In genomic region chr1:160884579-160884978, GRCh38 we compare ENCODE assay signal across 14 cellular contexts. TPM values are rescaled to one million over a fixed set of nuclear protein-coding genes. Genes with fewer than 3 reads are reported as not detected.
DNase-seq lines count a peak whose midpoint lies in the region; ATAC-seq and TF ChIP-seq lines count a peak whose summit lies in the region.
"Had no signal": no experiment of that assay in that cellular context is flagged by ENCODE, and none has a peak within 500 bp of the region (broad histone marks: within the 10 kb centered on the region; RNA-seq: fewer than 3 reads in every experiment).

No MANE protein-coding gene starts in this region.

- no TSS peak for BruUV-seq in Caco-2 (replicated peaks; lab: Mats Ljungman, UMichigan)

- H3K4me1 ChIP-seq in Caco-2 (no peaks in the 10 kb centered on the region), Peyer's patch (no peaks in the 10 kb centered on the region)
- H3K4me1 ChIP-seq: parathyroid adenoma, uterus had no signal

- H3K27me3 Mint-ChIP-seq in Caco-2 (ENCODE audit: insufficient read depth, unreplicated experiment) = no peaks in the 10 kb centered on the region

- H3K4me1 Mint-ChIP-seq in Caco-2 (ENCODE audit: low read depth, unreplicated experiment) = peaks cover 7% of the 10 kb centered on the region

- CTCF ChIA-PET in Caco-2 (lab: Charles Lee) = interaction anchor here (0.8 to 1.1 kb wide), 4 partner anchors 47 to 209 kb away, joined by 3 to 5 read pairs (median 4); partner anchors contain the start of gene ITLN2

- DNase-seq in Caco-2 (peak; percentile 32 to 59), GM20000 (ENCODE audit: low spot score) (no peak), Peyer's patch (no peak), kidney epithelial cell (ENCODE audit: low read depth) (no peak), HK-2 (ENCODE audit: unreplicated experiment) (no peak), SIG-M5 (lab: John Stamatoyannopoulos, UW) (no peak)
- DNase-seq: activated CD4-positive, alpha-beta T cell treated with anti-CD3 and anti-CD28 coated beads for 1 hour; MG63; uterus had no signal

- H3K4me3 ChIP-seq in Caco-2 (ENCODE audit: low read depth, low read length) (no peak overlapping the region), Peyer's patch (no peak overlapping the region), kidney epithelial cell (ENCODE audit: low read depth, low read length) (no peak overlapping the region)
- H3K4me3 ChIP-seq: MG63, uterus had no signal

- ATAC-seq in HG03469 (IDR thresholded peaks at IDR 0.05; ENCODE audit: unreplicated experiment) (no peak), GM18909 (IDR thresholded peaks at IDR 0.05; ENCODE audit: poor library complexity, unreplicated experiment) (no peak)

- H3K27ac Mint-ChIP-seq in Caco-2 (ENCODE audit: unreplicated experiment) = peak overlapping the region; percentile 21
- H3K27ac Mint-ChIP-seq: activated naive CD8-positive, alpha-beta T cell had no signal

- no peaks in the 10 kb centered on the region for H3K9me3 ChIP-seq in Caco-2
- no peaks in the 10 kb centered on the region for H3K9me3 ChIP-seq in Peyer's patch
- H3K9me3 ChIP-seq: MG63, uterus had no signal

- peak; percentile 56 to 62 for TF ChIP-seq CTCF in Caco-2 (IDR thresholded peaks at IDR 0.05; ENCODE audit: insufficient read depth in 1 of 2, low read depth in 1 of 2, low read length in 1 of 2, severe bottlenecking in 1 of 2, unreplicated experiment in 1 of 2)
- peak; percentile 12 for TF ChIP-seq CTCF in GM20000 (IDR thresholded peaks at IDR 0.05; ENCODE audit: extremely low read depth, missing control alignments)
- TF ChIP-seq CTCF in Peyer's patch (IDR thresholded peaks at IDR 0.05) = peak in 5 of 6 experiments; percentile 31 to 68 (median 37)
- peak; percentile 16 for TF ChIP-seq CTCF in kidney epithelial cell (IDR thresholded peaks at IDR 0.05; ENCODE audit: insufficient read depth, low read length, poor library complexity, severe bottlenecking)

- H3K27ac ChIP-seq in Peyer's patch = no peak overlapping the region
- H3K27ac ChIP-seq: parathyroid adenoma, uterus had no signal

- no peaks in the 10 kb centered on the region for H3K36me3 Mint-ChIP-seq in Caco-2 (ENCODE audit: insufficient read depth, unreplicated experiment)

- POLR2A ChIA-PET in Caco-2 (lab: Charles Lee) = interaction anchor here (0.6 kb wide), 1 partner anchor 23 kb away, joined by 3 read pairs; no protein-coding TSS in a partner anchor

- no peaks in the 10 kb centered on the region for H3K27me3 ChIP-seq in Caco-2 (replicated peaks; ENCODE audit: control insufficient read depth, insufficient read depth, low read length)
- no peaks in the 10 kb centered on the region for H3K27me3 ChIP-seq in Peyer's patch
- H3K27me3 ChIP-seq in kidney epithelial cell (ENCODE audit: control insufficient read depth, insufficient read depth, low read length) = no peaks in the 10 kb centered on the region
- H3K27me3 ChIP-seq: MG63, uterus had no signal

- H3K36me3 ChIP-seq in Caco-2 (ENCODE audit: control insufficient read depth, insufficient read depth, low read length) (no peaks in the 10 kb centered on the region), Peyer's patch (no peaks in the 10 kb centered on the region), kidney epithelial cell (ENCODE audit: control insufficient read depth, insufficient read depth, low read length) (no peaks in the 10 kb centered on the region)
- H3K36me3 ChIP-seq: MG63, uterus had no signal

- no peaks in the 10 kb centered on the region for H3K9me3 Mint-ChIP-seq in Caco-2 (ENCODE audit: unreplicated experiment)

- intact Hi-C loops in Caco-2 (cut with micrococcal nuclease; ENCODE audit: unreplicated experiment) = loop anchor here (1.0 kb wide), 2 partner anchors 18 to 49 kb away; no protein-coding TSS in a partner anchor

- no peak for TF ChIP-seq POLR2A in Peyer's patch (IDR thresholded peaks at IDR 0.05)

- H3K4me3 Mint-ChIP-seq in Caco-2 (ENCODE audit: unreplicated experiment) = no peak overlapping the region
- H3K4me3 Mint-ChIP-seq: activated naive CD8-positive, alpha-beta T cell had no signal

RNA-seq across cellular contexts. Expression of gene ITLN1, which starts 0.4 kb away (rescaled TPM):
- 0.37 TPM in 1 of 2 replicates, not detected in the other for total RNA-seq in Caco-2 (2022)
- 10 to 100 TPM; 14.4 to 45.0 (median 24.5) TPM for total RNA-seq in Peyer's patch
- not detected in 2 replicates for total RNA-seq in kidney epithelial cell
- total RNA-seq: RPMI7951 had no signal

RNA-seq across cellular contexts. Expression of gene CD244, which starts 21.9 kb away (rescaled TPM):
- total RNA-seq in Caco-2 (2022) (0.11 TPM in 1 of 2 replicates, not detected in the other), Peyer's patch (1 to 10 TPM in 2 of 4 donors, under 1 TPM in 1, not detected in 1; 0.80 to 2.8 (median 1.3) TPM), kidney epithelial cell (not detected in 2 replicates)
- total RNA-seq: RPMI7951 had no signal

Comparison
In these comparisons a context has a peak if more than half of its experiments do, and no peak if none do; other contexts are left out.
1. DNase-seq: peak in Caco-2 (2 of 2); none in GM20000 (single experiment), Peyer's patch (0 of 3), kidney epithelial cell (single experiment), HK-2 (single experiment) and SIG-M5 (single experiment).
2. RNA of gene ITLN1, which starts 0.4 kb away (total RNA-seq): 14.4 to 45.0 TPM in Peyer's patch; 0.37 TPM in Caco-2 and not detected in kidney epithelial cell; every median in the first group is over 10 times any median in the second.
3. Peak in every context shown above with its lines, with median percentiles within 50 percentile points of each other: CTCF ChIP-seq.